In the genomic region with DNA sequence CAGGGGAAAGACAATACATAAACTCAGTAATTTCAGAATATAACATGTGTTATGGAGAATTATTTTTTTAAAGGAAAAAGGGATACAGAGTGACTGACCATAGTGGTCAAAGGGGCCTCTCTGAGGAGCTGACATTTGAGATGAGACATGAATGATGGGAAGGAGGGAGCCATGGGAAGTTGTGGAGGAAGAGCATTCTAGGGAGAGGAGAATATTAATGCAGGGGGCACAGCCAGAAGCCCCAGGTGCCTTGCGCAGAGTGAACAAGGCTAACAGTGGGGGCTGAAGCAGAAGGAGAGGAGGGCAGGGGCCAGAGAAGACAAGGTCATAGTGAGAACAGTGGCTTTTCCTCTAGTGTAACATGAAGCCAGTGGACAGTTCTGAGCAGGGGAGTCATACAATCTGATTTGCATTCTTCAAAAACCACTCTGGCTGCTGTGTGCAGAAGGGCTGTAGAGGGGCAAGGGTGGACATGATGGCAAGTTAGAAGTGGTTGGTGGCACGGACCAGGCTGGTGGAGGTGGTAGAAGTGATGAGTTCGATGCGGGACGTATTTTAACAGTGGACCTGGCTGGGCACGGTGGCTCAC, we compare ENCODE assay signal across 3 cellular contexts.
TF ChIP-seq lines count a peak whose summit lies in the region.

No MANE protein-coding gene starts in this region.

TF ChIP-seq in A549, 52 proteins besides CTCF, POLR2A, EP300 and RAD21:
- peak; percentile 31 for TF ChIP-seq ZFP36 (IDR thresholded peaks at IDR 0.05; ENCODE audit: borderline replicate concordance, partially characterized antibody)
- TF ChIP-seq SMC3 (IDR thresholded peaks at IDR 0.05), result no peak

TF ChIP-seq in IMR-90, 13 proteins besides CTCF, POLR2A, EP300 and RAD21:
- TF ChIP-seq RCOR1 (IDR thresholded peaks at IDR 0.05; ENCODE audit: insufficient replicate concordance, low read length), result no peak
- no peak for TF ChIP-seq RFX5 (IDR thresholded peaks at IDR 0.05; ENCODE audit: low read depth, low read length)
- TF ChIP-seq CEBPB (IDR thresholded peaks at IDR 0.05; ENCODE audit: low read depth, low read length), result no peak
- no peak for TF ChIP-seq CHD1 (IDR thresholded peaks at IDR 0.05; ENCODE audit: low read depth, low read length)
- no peak for TF ChIP-seq FOS (IDR thresholded peaks at IDR 0.05; ENCODE audit: low read depth, low read length)
- TF ChIP-seq, protein P1, sequence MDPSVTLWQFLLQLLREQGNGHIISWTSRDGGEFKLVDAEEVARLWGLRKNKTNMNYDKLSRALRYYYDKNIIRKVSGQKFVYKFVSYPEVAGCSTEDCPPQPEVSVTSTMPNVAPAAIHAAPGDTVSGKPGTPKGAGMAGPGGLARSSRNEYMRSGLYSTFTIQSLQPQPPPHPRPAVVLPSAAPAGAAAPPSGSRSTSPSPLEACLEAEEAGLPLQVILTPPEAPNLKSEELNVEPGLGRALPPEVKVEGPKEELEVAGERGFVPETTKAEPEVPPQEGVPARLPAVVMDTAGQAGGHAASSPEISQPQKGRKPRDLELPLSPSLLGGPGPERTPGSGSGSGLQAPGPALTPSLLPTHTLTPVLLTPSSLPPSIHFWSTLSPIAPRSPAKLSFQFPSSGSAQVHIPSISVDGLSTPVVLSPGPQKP (IDR thresholded peaks at IDR 0.05; ENCODE audit: borderline replicate concordance, low read depth, low read length), result no peak
- TF ChIP-seq, protein P2, sequence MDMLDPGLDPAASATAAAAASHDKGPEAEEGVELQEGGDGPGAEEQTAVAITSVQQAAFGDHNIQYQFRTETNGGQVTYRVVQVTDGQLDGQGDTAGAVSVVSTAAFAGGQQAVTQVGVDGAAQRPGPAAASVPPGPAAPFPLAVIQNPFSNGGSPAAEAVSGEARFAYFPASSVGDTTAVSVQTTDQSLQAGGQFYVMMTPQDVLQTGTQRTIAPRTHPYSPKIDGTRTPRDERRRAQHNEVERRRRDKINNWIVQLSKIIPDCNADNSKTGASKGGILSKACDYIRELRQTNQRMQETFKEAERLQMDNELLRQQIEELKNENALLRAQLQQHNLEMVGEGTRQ (IDR thresholded peaks at IDR 0.05; ENCODE audit: low read depth, low read length), result no peak
- TF ChIP-seq BHLHE40 (IDR thresholded peaks at IDR 0.05; ENCODE audit: low read depth, low read length), result no peak
- no peak for TF ChIP-seq MXI1 (IDR thresholded peaks at IDR 0.05; ENCODE audit: borderline replicate concordance, low read depth, low read length)
- TF ChIP-seq MAFK (IDR thresholded peaks at IDR 0.05; ENCODE audit: low read depth, low read length), result no peak
- no peak for TF ChIP-seq SMC3 (IDR thresholded peaks at IDR 0.05; ENCODE audit: low read depth, low read length)
- TF ChIP-seq MAZ (IDR thresholded peaks at IDR 0.05; ENCODE audit: borderline replicate concordance, low read depth, low read length), result no peak
- TF ChIP-seq NFE2L2 (IDR thresholded peaks at IDR 0.05; ENCODE audit: low read depth, low read length), result no peak

TF ChIP-seq in K562, 482 proteins besides CTCF, POLR2A, EP300 and RAD21:
- TF ChIP-seq ZFP36 (IDR thresholded peaks at IDR 0.05; ENCODE audit: low read depth, low read length, partially characterized antibody), result peak; percentile 15
- TF ChIP-seq, protein P3, sequence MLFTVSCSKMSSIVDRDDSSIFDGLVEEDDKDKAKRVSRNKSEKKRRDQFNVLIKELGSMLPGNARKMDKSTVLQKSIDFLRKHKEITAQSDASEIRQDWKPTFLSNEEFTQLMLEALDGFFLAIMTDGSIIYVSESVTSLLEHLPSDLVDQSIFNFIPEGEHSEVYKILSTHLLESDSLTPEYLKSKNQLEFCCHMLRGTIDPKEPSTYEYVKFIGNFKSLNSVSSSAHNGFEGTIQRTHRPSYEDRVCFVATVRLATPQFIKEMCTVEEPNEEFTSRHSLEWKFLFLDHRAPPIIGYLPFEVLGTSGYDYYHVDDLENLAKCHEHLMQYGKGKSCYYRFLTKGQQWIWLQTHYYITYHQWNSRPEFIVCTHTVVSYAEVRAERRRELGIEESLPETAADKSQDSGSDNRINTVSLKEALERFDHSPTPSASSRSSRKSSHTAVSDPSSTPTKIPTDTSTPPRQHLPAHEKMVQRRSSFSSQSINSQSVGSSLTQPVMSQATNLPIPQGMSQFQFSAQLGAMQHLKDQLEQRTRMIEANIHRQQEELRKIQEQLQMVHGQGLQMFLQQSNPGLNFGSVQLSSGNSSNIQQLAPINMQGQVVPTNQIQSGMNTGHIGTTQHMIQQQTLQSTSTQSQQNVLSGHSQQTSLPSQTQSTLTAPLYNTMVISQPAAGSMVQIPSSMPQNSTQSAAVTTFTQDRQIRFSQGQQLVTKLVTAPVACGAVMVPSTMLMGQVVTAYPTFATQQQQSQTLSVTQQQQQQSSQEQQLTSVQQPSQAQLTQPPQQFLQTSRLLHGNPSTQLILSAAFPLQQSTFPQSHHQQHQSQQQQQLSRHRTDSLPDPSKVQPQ (CRISPR knock-in tag; IDR thresholded peaks at IDR 0.05; ENCODE audit: borderline replicate concordance), result no peak
- TF ChIP-seq TRIM28 (IDR thresholded peaks at IDR 0.05), result no peak
TF ChIP-seq in K562: peak in this region for 1.
